ENCODE assay signal across 1 cellular context in the genomic region with DNA sequence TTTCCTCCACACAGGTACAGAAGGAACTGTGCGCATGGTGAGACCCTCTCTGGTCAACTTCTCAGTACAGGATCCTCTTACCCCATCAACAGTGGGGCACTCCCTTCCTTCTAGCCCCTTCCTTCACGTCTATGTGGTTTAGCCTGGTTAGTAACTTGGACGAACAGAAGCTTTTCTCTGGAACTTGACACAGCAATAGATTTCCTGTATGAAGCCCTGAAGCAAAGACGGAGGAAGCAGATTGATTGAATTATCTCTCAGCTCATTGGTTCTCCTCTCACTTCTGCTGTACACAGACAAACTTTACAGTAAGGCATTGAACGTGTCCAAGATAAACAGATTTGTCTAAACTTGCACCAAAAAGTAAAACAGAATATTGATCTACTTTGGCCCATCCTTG.
TF ChIP-seq lines count a peak whose summit lies in the region.

A gene with protein sequence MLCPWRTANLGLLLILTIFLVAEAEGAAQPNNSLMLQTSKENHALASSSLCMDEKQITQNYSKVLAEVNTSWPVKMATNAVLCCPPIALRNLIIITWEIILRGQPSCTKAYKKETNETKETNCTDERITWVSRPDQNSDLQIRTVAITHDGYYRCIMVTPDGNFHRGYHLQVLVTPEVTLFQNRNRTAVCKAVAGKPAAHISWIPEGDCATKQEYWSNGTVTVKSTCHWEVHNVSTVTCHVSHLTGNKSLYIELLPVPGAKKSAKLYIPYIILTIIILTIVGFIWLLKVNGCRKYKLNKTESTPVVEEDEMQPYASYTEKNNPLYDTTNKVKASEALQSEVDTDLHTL (minus strand): TSS at position 210 of the 400 bp plus-strand sequence. CDS start 246 bp downstream, outside the sequence.

TF ChIP-seq in IMR-90, 13 proteins besides CTCF, POLR2A, EP300 and RAD21 (continued from another document):
- TF ChIP-seq NFE2L2 (IDR thresholded peaks at IDR 0.05; ENCODE audit: low read depth, low read length) (no peak), MAFK (IDR thresholded peaks at IDR 0.05; ENCODE audit: low read depth, low read length) (no peak), CEBPB (IDR thresholded peaks at IDR 0.05; ENCODE audit: low read depth, low read length) (no peak), BHLHE40 (IDR thresholded peaks at IDR 0.05; ENCODE audit: low read depth, low read length) (no peak), SMC3 (IDR thresholded peaks at IDR 0.05; ENCODE audit: low read depth, low read length) (no peak), RCOR1 (IDR thresholded peaks at IDR 0.05; ENCODE audit: insufficient replicate concordance, low read length) (no peak)
- TF ChIP-seq, protein P1, sequence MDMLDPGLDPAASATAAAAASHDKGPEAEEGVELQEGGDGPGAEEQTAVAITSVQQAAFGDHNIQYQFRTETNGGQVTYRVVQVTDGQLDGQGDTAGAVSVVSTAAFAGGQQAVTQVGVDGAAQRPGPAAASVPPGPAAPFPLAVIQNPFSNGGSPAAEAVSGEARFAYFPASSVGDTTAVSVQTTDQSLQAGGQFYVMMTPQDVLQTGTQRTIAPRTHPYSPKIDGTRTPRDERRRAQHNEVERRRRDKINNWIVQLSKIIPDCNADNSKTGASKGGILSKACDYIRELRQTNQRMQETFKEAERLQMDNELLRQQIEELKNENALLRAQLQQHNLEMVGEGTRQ (IDR thresholded peaks at IDR 0.05; ENCODE audit: low read depth, low read length) = no peak
